ENCODE assay signal across 1 cellular context in genomic region chr5:119340597-119341218, GRCh38.
TF ChIP-seq lines count a peak whose summit lies in the region.

No MANE protein-coding gene starts in this region.

TF ChIP-seq in GM23338, 12 proteins besides CTCF, POLR2A, EP300 and RAD21 (continued from another document):
- no peak for TF ChIP-seq ZNF462 (CRISPR knock-in tag; IDR thresholded peaks at IDR 0.05)
